2 cellular contexts compared by ENCODE assay signal in genomic region chr1:109383850-109384249, GRCh38.
TF ChIP-seq lines count a peak whose summit lies in the region.

No MANE protein-coding gene starts in this region.

TF ChIP-seq in HepG2, 621 proteins besides CTCF, POLR2A, EP300 and RAD21:
- TF ChIP-seq ZNF792 (CRISPR knock-in tag; IDR thresholded peaks at IDR 0.05) (no peak), RBM39 (IDR thresholded peaks at IDR 0.05; ENCODE audit: low read depth, low read length, poor library complexity, severe bottlenecking) (no peak), ZNF841 (CRISPR knock-in tag; IDR thresholded peaks at IDR 0.05; ENCODE audit: borderline replicate concordance) (no peak), MAFF (IDR thresholded peaks at IDR 0.05; ENCODE audit: low read depth, low read length) (peak; percentile 66), NFE2L2 (IDR thresholded peaks at IDR 0.05; ENCODE audit: low read length) (peak; percentile 66), RBAK (CRISPR knock-in tag; IDR thresholded peaks at IDR 0.05) (no peak), MAFK (conservative IDR thresholded peaks at IDR 0.05 in 1 of 2, IDR thresholded peaks at IDR 0.05 in 1 of 2; ENCODE audit: low read length in 2 of 2) (peak; percentile 56 to 76)

TF ChIP-seq in GM12891, 5 proteins besides CTCF, POLR2A, EP300 and RAD21:
- no peak for TF ChIP-seq POLR2AphosphoS5 (IDR thresholded peaks at IDR 0.05; ENCODE audit: low read depth, low read length)
